ENCODE assay signal across 34 cellular contexts in the genomic region with DNA sequence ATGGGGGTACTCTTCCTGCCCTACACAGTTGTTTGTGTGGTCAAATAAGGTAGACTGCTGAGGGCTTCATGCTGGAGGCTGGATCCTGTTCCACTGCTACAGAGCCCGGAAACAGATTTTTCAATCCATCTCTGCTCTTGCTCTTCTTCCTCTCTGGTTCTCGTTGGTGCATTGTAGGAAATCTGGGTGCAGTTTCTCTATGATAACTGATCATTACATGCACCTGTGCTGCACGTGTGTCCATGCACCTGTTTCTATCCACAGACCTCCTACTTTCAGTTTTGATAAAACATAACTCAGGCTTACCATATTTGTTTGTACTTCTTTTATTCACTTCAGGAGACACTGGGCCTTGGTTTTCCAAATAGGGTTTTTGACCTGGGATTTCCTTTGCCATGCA.
"Had no signal": no experiment of that assay in that cellular context is flagged by ENCODE, and none has a peak within 500 bp of the region (broad histone marks: within the 10 kb centered on the region; RNA-seq: fewer than 3 reads in every experiment).

No MANE protein-coding gene starts in this region.

- H3K36me3 Mint-ChIP-seq: activated naive CD4-positive, alpha-beta T cell treated with anti-CD3 and anti-CD28 coated beads, Interleukin-2, amount 50 U/mL, for 72 hours; activated naive CD8-positive, alpha-beta T cell treated with anti-CD3 and anti-CD28 coated beads for 36 hours had no signal

- H3K4me3 ChIP-seq: adrenal gland, body of pancreas, breast epithelium had no signal

- H3K27ac Mint-ChIP-seq: activated B cell treated with CpG ODN at 0.5 μM for 24 hours; activated CD4-positive, alpha-beta memory T cell treated with anti-CD3 and anti-CD28 coated beads for 36 hours; activated CD4-positive, alpha-beta T cell treated with anti-CD3 and anti-CD28 coated beads, Interleukin-2, amount 10 ng/mL, durations not matched to agents 7 days and 5 days; activated CD8-positive, alpha-beta T cell treated with anti-CD3 and anti-CD28 coated beads for 36 hours; activated naive CD4-positive, alpha-beta T cell treated with anti-CD3 and anti-CD28 coated beads for 36 hours; activated naive CD4-positive, alpha-beta T cell treated with anti-CD3 and anti-CD28 coated beads, Interleukin-2, amount 50 U/mL, for 72 hours; activated naive CD8-positive, alpha-beta T cell treated with anti-CD3 and anti-CD28 coated beads for 36 hours; activated T-cell treated with anti-CD3 and anti-CD28 coated beads, Interleukin-2, amount 50 U/mL, for 72 hours; activated T-helper 1 cell treated with anti-CD3 and anti-CD28 coated beads, Interleukin-12 subunit alpha, Interleukin-12 subunit beta, Interleukin-2, Interleukin-4 antibody, amounts not matched to agents 30 ng/mL and 10 ng/mL and 1 ng/mL, durations not matched to agents 14 hours and 24 hours and 36 hours; activated T-helper 17 cell treated with anti-CD3 and anti-CD28 coated beads, Interleukin-2, amount 50 U/mL, for 72 hours; T-helper 1 cell treated with Interleukin-12 subunit alpha and Interleukin-12 subunit beta and Interleukin-4 antibody, amounts not matched to agents 30 μg/mL and 1 μg/mL, for 36 hours; T-helper 2 cell treated with Interferon-gamma antibody and Interleukin-4, amounts not matched to agents 5 μg/mL and 100 μg/mL, for 36 hours had no signal

- DNase-seq: activated B cell treated with CpG ODN at 0.5 μM for 24 hours; activated CD4-positive, alpha-beta memory T cell treated with anti-CD3 and anti-CD28 coated beads for 36 hours; activated CD4-positive, alpha-beta T cell treated with anti-CD3 and anti-CD28 coated beads for 4 hours; activated CD4-positive, alpha-beta T cell treated with anti-CD3 and anti-CD28 coated beads, Interleukin-2, amount 10 ng/mL, durations not matched to agents 7 days and 5 days; activated CD4-positive, CD25-positive, alpha-beta regulatory T cell treated with anti-CD3 and anti-CD28 coated beads, Interleukin-2, amount 50 U/mL, for 72 hours; activated CD8-positive, alpha-beta memory T cell treated with anti-CD3 and anti-CD28 coated beads, Interleukin-2, amount 50 U/mL, for 4 hours; activated CD8-positive, alpha-beta T cell treated with anti-CD3 and anti-CD28 coated beads for 36 hours; activated effector memory CD4-positive, alpha-beta T cell treated with anti-CD3 and anti-CD28 coated beads, Interleukin-2, amount 50 U/mL, for 16 hours; activated gamma-delta T cell treated with Interleukin-2 at 50 U/mL for 16 hours; activated naive CD4-positive, alpha-beta T cell; activated naive CD4-positive, alpha-beta T cell treated with anti-CD3 and anti-CD28 coated beads for 36 hours; activated naive CD4-positive, alpha-beta T cell treated with anti-CD3 and anti-CD28 coated beads, Interleukin-2, amount 50 U/mL, for 16 hours; activated naive CD8-positive, alpha-beta T cell treated with anti-CD3 and anti-CD28 coated beads for 36 hours; activated T-cell treated with anti-CD3 and anti-CD28 coated beads for 4 hours; activated T-cell treated with anti-CD3 and anti-CD28 coated beads, Interleukin-2, amount 50 U/mL, for 1 hour; activated T-cell treated with anti-CD3 and anti-CD28 coated beads, Interleukin-2, amount 50 U/mL, for 4 hours; activated T-cell treated with anti-CD3 and anti-CD28 coated beads, Interleukin-2, amount 50 U/mL, for 72 hours; adrenal gland; amniotic stem cell; aorta; body of pancreas; brain microvascular endothelial cell; central memory CD4-positive, alpha-beta T cell; T-helper 2 cell; T-helper 9 cell had no signal

- H3K9me3 Mint-ChIP-seq: activated B cell treated with CpG ODN at 0.5 μM for 24 hours; activated CD4-positive, alpha-beta memory T cell treated with anti-CD3 and anti-CD28 coated beads for 36 hours; activated CD4-positive, alpha-beta T cell treated with anti-CD3 and anti-CD28 coated beads, Interleukin-2, amount 10 ng/mL, durations not matched to agents 7 days and 5 days; activated CD8-positive, alpha-beta T cell treated with anti-CD3 and anti-CD28 coated beads for 36 hours; activated naive CD4-positive, alpha-beta T cell treated with anti-CD3 and anti-CD28 coated beads for 36 hours; activated naive CD4-positive, alpha-beta T cell treated with anti-CD3 and anti-CD28 coated beads, Interleukin-2, amount 50 U/mL, for 72 hours; activated naive CD8-positive, alpha-beta T cell treated with anti-CD3 and anti-CD28 coated beads for 36 hours; activated T-cell treated with anti-CD3 and anti-CD28 coated beads, Interleukin-2, amount 50 U/mL, for 4 hours; activated T-cell treated with anti-CD3 and anti-CD28 coated beads, Interleukin-2, amount 50 U/mL, for 72 hours; activated T-helper 1 cell treated with anti-CD3 and anti-CD28 coated beads, Interleukin-12 subunit alpha, Interleukin-12 subunit beta, Interleukin-2, Interleukin-4 antibody, amounts not matched to agents 30 ng/mL and 10 ng/mL and 1 ng/mL, durations not matched to agents 14 hours and 24 hours and 36 hours; T-helper 1 cell treated with Interleukin-12 subunit alpha and Interleukin-12 subunit beta and Interleukin-4 antibody, amounts not matched to agents 30 μg/mL and 1 μg/mL, for 36 hours; T-helper 2 cell treated with Interferon-gamma antibody and Interleukin-4, amounts not matched to agents 5 μg/mL and 100 μg/mL, for 36 hours had no signal

- H3K9me3 ChIP-seq: adrenal gland, body of pancreas, breast epithelium had no signal

- H3K27me3 ChIP-seq: adrenal gland, body of pancreas, brain microvascular endothelial cell had no signal

- H3K27ac ChIP-seq: adrenal gland, body of pancreas, brain microvascular endothelial cell, breast epithelium, VCaP had no signal

- H3K4me1 Mint-ChIP-seq: activated B cell treated with CpG ODN at 0.5 μM for 24 hours; activated CD4-positive, alpha-beta T cell treated with anti-CD3 and anti-CD28 coated beads, Interleukin-2, amount 10 ng/mL, durations not matched to agents 7 days and 5 days; activated naive CD8-positive, alpha-beta T cell treated with anti-CD3 and anti-CD28 coated beads for 36 hours; activated T-helper 17 cell treated with anti-CD3 and anti-CD28 coated beads, Interleukin-2, amount 50 U/mL, for 72 hours had no signal

- H3K4me3 Mint-ChIP-seq: activated B cell treated with CpG ODN at 0.5 μM for 24 hours; activated CD4-positive, alpha-beta memory T cell treated with anti-CD3 and anti-CD28 coated beads for 36 hours; activated CD4-positive, alpha-beta T cell treated with anti-CD3 and anti-CD28 coated beads, Interleukin-2, amount 10 ng/mL, durations not matched to agents 7 days and 5 days; activated CD8-positive, alpha-beta T cell treated with anti-CD3 and anti-CD28 coated beads for 36 hours; activated naive CD4-positive, alpha-beta T cell treated with anti-CD3 and anti-CD28 coated beads for 36 hours; activated naive CD8-positive, alpha-beta T cell treated with anti-CD3 and anti-CD28 coated beads for 36 hours; activated T-cell treated with anti-CD3 and anti-CD28 coated beads, Interleukin-2, amount 50 U/mL, for 4 hours; activated T-cell treated with anti-CD3 and anti-CD28 coated beads, Interleukin-2, amount 50 U/mL, for 72 hours; activated T-helper 1 cell treated with anti-CD3 and anti-CD28 coated beads, Interleukin-12 subunit alpha, Interleukin-12 subunit beta, Interleukin-2, Interleukin-4 antibody, amounts not matched to agents 30 ng/mL and 10 ng/mL and 1 ng/mL, durations not matched to agents 14 hours and 24 hours and 36 hours; activated T-helper 17 cell treated with anti-CD3 and anti-CD28 coated beads, Interleukin-2, amount 50 U/mL, for 72 hours; T-helper 1 cell treated with Interleukin-12 subunit alpha and Interleukin-12 subunit beta and Interleukin-4 antibody, amounts not matched to agents 30 μg/mL and 1 μg/mL, for 36 hours; T-helper 2 cell treated with Interferon-gamma antibody and Interleukin-4, amounts not matched to agents 5 μg/mL and 100 μg/mL, for 36 hours had no signal

- FAIRE-seq: astrocyte, TTC549 had no signal

- ATAC-seq: activated CD8-positive, alpha-beta T cell treated with anti-CD3 and anti-CD28 coated beads for 36 hours; activated naive CD4-positive, alpha-beta T cell treated with anti-CD3 and anti-CD28 coated beads, Interleukin-2, amount 50 U/mL, for 72 hours; activated T-cell treated with anti-CD3 and anti-CD28 coated beads, Interleukin-2, amount 50 U/mL, for 4 hours; activated T-cell treated with anti-CD3 and anti-CD28 coated beads, Interleukin-2, amount 50 U/mL, for 72 hours; activated T-helper 17 cell treated with anti-CD3 and anti-CD28 coated beads, Interleukin-2, amount 50 U/mL, for 72 hours; body of pancreas had no signal

- H3K4me1 ChIP-seq: body of pancreas, breast epithelium had no signal

- H3K36me3 ChIP-seq: adrenal gland, brain microvascular endothelial cell, breast epithelium had no signal
